Comparison of ENCODE assay signal across 36 cellular contexts in the genomic region with DNA sequence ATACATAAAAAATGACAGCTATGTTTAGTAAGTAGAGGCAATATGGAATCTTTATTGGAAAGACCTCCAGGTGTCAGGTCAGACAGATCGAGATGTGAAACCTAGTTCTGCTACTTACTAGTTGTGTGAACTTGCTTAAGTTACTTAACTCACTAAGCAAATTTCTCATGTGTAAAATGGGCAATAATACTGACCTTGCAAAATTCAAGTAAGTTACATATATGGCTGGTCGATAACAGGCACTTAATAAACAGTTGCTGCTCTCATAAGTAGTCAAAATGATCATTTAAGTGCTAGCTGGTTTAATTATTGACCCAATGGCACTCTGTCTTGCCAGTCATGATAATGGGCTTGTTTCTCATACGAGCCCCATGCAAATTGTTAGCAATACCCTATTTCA. TPM values are rescaled to one million over a fixed set of nuclear protein-coding genes. Genes with fewer than 3 reads are reported as not detected.
"Had no signal": no experiment of that assay in that cellular context is flagged by ENCODE, and none has a peak within 500 bp of the region (broad histone marks: within the 10 kb centered on the region; RNA-seq: fewer than 3 reads in every experiment).

No MANE protein-coding gene starts in this region.

- H3K27me3 ChIP-seq: adrenal gland, body of pancreas, brain microvascular endothelial cell, breast epithelium had no signal

- H3K4me3 ChIP-seq: adrenal gland, body of pancreas, breast epithelium had no signal

- H3K4me1 ChIP-seq: adrenal gland, body of pancreas, breast epithelium had no signal

- H3K27ac ChIP-seq: adrenal gland, body of pancreas, brain microvascular endothelial cell, breast epithelium, VCaP had no signal

- H3K9me3 ChIP-seq: adrenal gland, body of pancreas, breast epithelium had no signal

- DNase-seq: activated B cell treated with CpG ODN at 0.5 μM for 24 hours; activated CD4-positive, alpha-beta memory T cell treated with anti-CD3 and anti-CD28 coated beads for 36 hours; activated CD4-positive, alpha-beta T cell treated with anti-CD3 and anti-CD28 coated beads for 4 hours; activated CD4-positive, alpha-beta T cell treated with anti-CD3 and anti-CD28 coated beads, Interleukin-2, amount 10 ng/mL, durations not matched to agents 24 days and 14 days; activated CD4-positive, alpha-beta T cell treated with anti-CD3 and anti-CD28 coated beads, Interleukin-2, amount 50 U/mL, for 1 hour; activated CD4-positive, alpha-beta T cell treated with anti-CD3 and anti-CD28 coated beads, Interleukin-2, amount 50 U/mL, for 4 hours; activated CD4-positive, CD25-positive, alpha-beta regulatory T cell treated with anti-CD3 and anti-CD28 coated beads, Interleukin-2, amount 50 U/mL, for 72 hours; activated CD8-positive, alpha-beta memory T cell treated with anti-CD3 and anti-CD28 coated beads, Interleukin-2, amount 50 U/mL, for 4 hours; activated CD8-positive, alpha-beta T cell treated with anti-CD3 and anti-CD28 coated beads for 36 hours; activated effector memory CD4-positive, alpha-beta T cell treated with anti-CD3 and anti-CD28 coated beads, Interleukin-2, amount 50 U/mL, for 16 hours; activated gamma-delta T cell treated with Interleukin-2 at 50 U/mL for 16 hours; activated naive CD4-positive, alpha-beta T cell; activated naive CD4-positive, alpha-beta T cell treated with anti-CD3 and anti-CD28 coated beads for 36 hours; activated naive CD4-positive, alpha-beta T cell treated with anti-CD3 and anti-CD28 coated beads, Interleukin-2, amount 50 U/mL, for 16 hours; activated naive CD8-positive, alpha-beta T cell treated with anti-CD3 and anti-CD28 coated beads for 36 hours; activated T-cell treated with anti-CD3 and anti-CD28 coated beads for 4 hours; activated T-cell treated with anti-CD3 and anti-CD28 coated beads, Interleukin-2, amount 50 U/mL, for 1 hour; activated T-cell treated with anti-CD3 and anti-CD28 coated beads, Interleukin-2, amount 50 U/mL, for 4 hours; activated T-cell treated with anti-CD3 and anti-CD28 coated beads, Interleukin-2, amount 50 U/mL, for 72 hours; adrenal gland; amniotic stem cell; aorta; body of pancreas; brain microvascular endothelial cell; central memory CD4-positive, alpha-beta T cell; T-helper 1 cell; T-helper 2 cell; T-helper 9 cell had no signal

- H3K36me3 ChIP-seq: adrenal gland, brain microvascular endothelial cell, breast epithelium had no signal

- ATAC-seq: activated CD8-positive, alpha-beta T cell treated with anti-CD3 and anti-CD28 coated beads for 36 hours; activated naive CD4-positive, alpha-beta T cell treated with anti-CD3 and anti-CD28 coated beads, Interleukin-2, amount 50 U/mL, for 72 hours; activated T-cell treated with anti-CD3 and anti-CD28 coated beads, Interleukin-2, amount 50 U/mL, for 4 hours; activated T-cell treated with anti-CD3 and anti-CD28 coated beads, Interleukin-2, amount 50 U/mL, for 72 hours; activated T-helper 17 cell treated with anti-CD3 and anti-CD28 coated beads, Interleukin-2, amount 50 U/mL, for 72 hours; body of pancreas had no signal

- FAIRE-seq: astrocyte had no signal

RNA-seq across cellular contexts. Expression of gene VGLL2, which starts 46.0 kb away (rescaled TPM):
- total RNA-seq: activated B cell treated with CpG ODN at 0.5 μM for 24 hours; activated CD4-positive, alpha-beta memory T cell treated with anti-CD3 and anti-CD28 coated beads for 36 hours; activated CD4-positive, alpha-beta T cell treated with anti-CD3 and anti-CD28 coated beads, Interleukin-2, amount 10 ng/mL, durations not matched to agents 24 days and 14 days; activated CD8-positive, alpha-beta memory T cell treated with anti-CD3 and anti-CD28 coated beads for 36 hours; activated CD8-positive, alpha-beta T cell treated with anti-CD3 and anti-CD28 coated beads for 36 hours; activated naive CD4-positive, alpha-beta T cell treated with anti-CD3 and anti-CD28 coated beads for 36 hours; activated naive CD4-positive, alpha-beta T cell treated with anti-CD3 and anti-CD28 coated beads, Interleukin-2, amount 50 U/mL, for 72 hours; activated naive CD8-positive, alpha-beta T cell treated with anti-CD3 and anti-CD28 coated beads for 36 hours; activated T-cell treated with anti-CD3 and anti-CD28 coated beads, Interleukin-2, amount 50 U/mL, for 4 hours; activated T-cell treated with anti-CD3 and anti-CD28 coated beads, Interleukin-2, amount 50 U/mL, for 72 hours; activated T-helper 1 cell treated with anti-CD3 and anti-CD28 coated beads, Interleukin-12 subunit alpha, Interleukin-12 subunit beta, Interleukin-2, Interleukin-4 antibody, amounts not matched to agents 30 ng/mL and 10 ng/mL and 1 ng/mL, durations not matched to agents 14 hours and 24 hours and 36 hours; activated T-helper 17 cell treated with anti-CD3 and anti-CD28 coated beads, Interleukin-2, amount 50 U/mL, for 72 hours; adrenal gland; aorta; breast epithelium; cerebellum had no signal
- polyA plus RNA-seq: adrenal gland, aorta had no signal
